Comparison of ENCODE assay signal across 8 cellular contexts in genomic region chr13:33544308-33544707, GRCh38.
DNase-seq lines count a peak whose midpoint lies in the region; ATAC-seq and TF ChIP-seq lines count a peak whose summit lies in the region.
"Had no signal": no experiment of that assay in that cellular context is flagged by ENCODE, and none has a peak within 500 bp of the region (broad histone marks: within the 10 kb centered on the region; RNA-seq: fewer than 3 reads in every experiment).

No MANE protein-coding gene starts in this region.

- H4K8ac ChIP-seq in H9 (replicated peaks; ENCODE audit: insufficient read length, low read depth, low read length): no peak overlapping the region

- H3T11ph ChIP-seq in H9 (ENCODE audit: low read length): no peak overlapping the region

- no peaks in the 10 kb centered on the region for H3K79me1 ChIP-seq in H9 (ENCODE audit: insufficient read depth, low read depth, low read length, poor library complexity, severe bottlenecking)

- H3K18ac ChIP-seq in H9 (ENCODE audit: insufficient read length, low read depth, low read length): no peak overlapping the region

- POLR2A ChIA-PET in PC-9 (lab: Charles Lee; ENCODE audit: unreplicated experiment): no interaction called here

- no peak overlapping the region for H2AK5ac ChIP-seq in H9 (ENCODE audit: insufficient read length, low read length)

- no peaks in the 10 kb centered on the region for H3K36me3 ChIP-seq in PC-9 (ENCODE audit: low read depth)
- H3K36me3 ChIP-seq in skeletal muscle satellite cell (ENCODE audit: insufficient read depth, low read length): no peaks in the 10 kb centered on the region

- no peaks in the 10 kb centered on the region for H3K36me3 Mint-ChIP-seq in H9 (ENCODE audit: insufficient read depth in 1 of 3, low read depth in 3 of 3)
- H3K36me3 Mint-ChIP-seq in endothelial cell (ENCODE audit: low read depth, unreplicated experiment): no peaks in the 10 kb centered on the region

- no peaks in the 10 kb centered on the region for H3K9me2 ChIP-seq in PC-9 (ENCODE audit: insufficient read depth)

- no TSS peak for BruUV-seq in PC-9 (replicated peaks; lab: Mats Ljungman, UMichigan)

- DNase-seq in H9: no peak
- DNase-seq in PC-9: no peak
- no peak for DNase-seq in endothelial cell (ENCODE audit: low spot score)
- DNase-seq in H4 (ENCODE audit: low spot score): no peak
- DNase-seq: activated CD8-positive, alpha-beta memory T cell treated with anti-CD3 and anti-CD28 coated beads, Interleukin-2, amount 50 U/mL, for 48 hours had no signal

- H3K27ac ChIP-seq in H9 (ENCODE audit: insufficient read length, low read depth, low read length) (no peak overlapping the region), PC-9 (peak overlapping the region; percentile 99; the same call in 1 of the 2 replicates)

- H3K4me1 ChIP-seq in H9 (ENCODE audit: insufficient read depth, low read length) (no peaks in the 10 kb centered on the region), PC-9 (replicated peaks; ENCODE audit: insufficient read depth) (peaks cover 28% of the 10 kb centered on the region), skeletal muscle satellite cell (ENCODE audit: control insufficient read depth, insufficient read depth, low read length) (peaks cover 29% of the 10 kb centered on the region)

- no peaks in the 10 kb centered on the region for H3K79me2 ChIP-seq in H9 (ENCODE audit: insufficient read depth, low read length)
- no peaks in the 10 kb centered on the region for H3K79me2 ChIP-seq in PC-9 (ENCODE audit: low read depth)

- H2BK120ac ChIP-seq in H9 (ENCODE audit: low read depth, low read length, poor library complexity, severe bottlenecking): no peak overlapping the region

- no peak overlapping the region for H3K4me2 ChIP-seq in H9 (ENCODE audit: insufficient read depth, insufficient read length, low read length)
- peak overlapping the region; percentile 89 for H3K4me2 ChIP-seq in PC-9
- no peak overlapping the region for H3K4me2 ChIP-seq in skeletal muscle satellite cell (ENCODE audit: low read length)

- H3K9me3 Mint-ChIP-seq in H9 (no peaks in the 10 kb centered on the region), endothelial cell (ENCODE audit: unreplicated experiment) (no peaks in the 10 kb centered on the region)

- no peak overlapping the region for H2BK12ac ChIP-seq in H9 (ENCODE audit: insufficient read length, low read depth, low read length)

- no peak overlapping the region for H2AFZ ChIP-seq in H9 (ENCODE audit: low read length)
- no peak overlapping the region for H2AFZ ChIP-seq in PC-9

- peaks cover 3% of the 10 kb centered on the region for H3K23me2 ChIP-seq in H9 (ENCODE audit: insufficient read length, low read depth, low read length, poor library complexity, severe bottlenecking)

- H3K9me3 ChIP-seq in H9 (ENCODE audit: control insufficient read depth, low read depth, low read length) (no peaks in the 10 kb centered on the region), PC-9 (ENCODE audit: insufficient read depth, low read depth) (no peaks in the 10 kb centered on the region), skeletal muscle satellite cell (replicated peaks; ENCODE audit: low read length) (no peaks in the 10 kb centered on the region)

- H3K27ac Mint-ChIP-seq in H9 (peak overlapping the region in 1 of 3 experiments; percentile 100; a peak in 3 of 7 replicates), endothelial cell (ENCODE audit: unreplicated experiment) (peak overlapping the region; percentile 99)

- WGBS in H9 (ENCODE audit: extremely low coverage, insufficient read length, low lambda C conversion rate): no CpG with 5 or more reads among the region's 3 CpGs

- peaks cover 34% of the 10 kb centered on the region for H3F3A ChIP-seq in PC-9 (ENCODE audit: insufficient read depth, low read depth)

- H3K27me3 Mint-ChIP-seq in H9 (ENCODE audit: low read depth): no peaks in the 10 kb centered on the region
- H3K27me3 Mint-ChIP-seq in endothelial cell (ENCODE audit: unreplicated experiment): peaks cover 14% of the 10 kb centered on the region

- no peaks in the 10 kb centered on the region for H3K27me3 ChIP-seq in H9 (ENCODE audit: insufficient read depth, low read length)
- no peaks in the 10 kb centered on the region for H3K27me3 ChIP-seq in PC-9 (ENCODE audit: insufficient read depth, low read depth)
- no peaks in the 10 kb centered on the region for H3K27me3 ChIP-seq in skeletal muscle satellite cell (ENCODE audit: control insufficient read depth, insufficient read depth, low read length)

- ATAC-seq in HG02588 (IDR thresholded peaks at IDR 0.05; ENCODE audit: unreplicated experiment) (no peak), HG03135 (IDR thresholded peaks at IDR 0.05; ENCODE audit: unreplicated experiment) (no peak)

- H3K4me1 Mint-ChIP-seq in H9 (peaks cover 35 to 36% of the 10 kb centered on the region in 2 experiments), endothelial cell (ENCODE audit: unreplicated experiment) (peaks cover 31% of the 10 kb centered on the region)

- H3K4ac ChIP-seq in H9 (ENCODE audit: low read depth, low read length): no peak overlapping the region

- H4K20me1 ChIP-seq in H9 (ENCODE audit: control insufficient read depth, insufficient read depth, insufficient read length) (no peaks in the 10 kb centered on the region), PC-9 (ENCODE audit: insufficient read depth) (no peaks in the 10 kb centered on the region)

- CTCF ChIA-PET in PC-9 (lab: Charles Lee): interaction anchor here (1.5 kb wide), 1 partner anchor 180 kb away, joined by 3 read pairs; no protein-coding TSS in a partner anchor

- H3K14ac ChIP-seq in H9 (ENCODE audit: insufficient read depth, low read length): no peak overlapping the region

- no peak overlapping the region for H4K91ac ChIP-seq in H9 (ENCODE audit: insufficient read length, low read depth, low read length)

- H3K9ac ChIP-seq in H9 (ENCODE audit: extremely low read depth, insufficient read length, low read length): peak overlapping the region; percentile 29
- H3K9ac ChIP-seq in skeletal muscle satellite cell (ENCODE audit: low read depth, low read length): peak overlapping the region; percentile 97

- no peak overlapping the region for H4K5ac ChIP-seq in H9 (ENCODE audit: insufficient read length, low read depth, low read length)

- H3K56ac ChIP-seq in H9 (ENCODE audit: insufficient read length, low read depth, low read length): no peak overlapping the region

- H2BK20ac ChIP-seq in H9 (ENCODE audit: low read depth, low read length, poor library complexity, severe bottlenecking): no peak overlapping the region

- H3K4me3 ChIP-seq in PC-9: peak overlapping the region; percentile 73; the same call in 1 of the 2 replicates
- H3K4me3 ChIP-seq in skeletal muscle satellite cell (ENCODE audit: low read length): no peak overlapping the region

- no peak overlapping the region for H2BK15ac ChIP-seq in H9 (ENCODE audit: low read depth, low read length)

- H3K4me3 Mint-ChIP-seq in H9: peak overlapping the region in 1 of 2 experiments; percentile 38; a peak in 2 of 5 replicates
- H3K4me3 Mint-ChIP-seq in endothelial cell (ENCODE audit: unreplicated experiment): no peak overlapping the region

- H3K23ac ChIP-seq in H9 (ENCODE audit: insufficient read length, low read depth, low read length): no peak overlapping the region

- TF ChIP-seq CTCF in H9 (conservative IDR thresholded peaks at IDR 0.05) (no peak), PC-9 (conservative IDR thresholded peaks at IDR 0.05) (no peak), endothelial cell (IDR thresholded peaks at IDR 0.05; ENCODE audit: unreplicated experiment) (no peak)

- no peak overlapping the region for H2BK5ac ChIP-seq in H9 (ENCODE audit: insufficient read length, low read length)

- intact Hi-C loops in PC-9 (cut with micrococcal nuclease; ENCODE audit: unreplicated experiment): loop anchor here (5.0 to 10.0 kb wide), 2 partner anchors 192 to 1620 kb away; no protein-coding TSS in a partner anchor
